Comparison of ENCODE assay signal across 22 cellular contexts in the genomic region with DNA sequence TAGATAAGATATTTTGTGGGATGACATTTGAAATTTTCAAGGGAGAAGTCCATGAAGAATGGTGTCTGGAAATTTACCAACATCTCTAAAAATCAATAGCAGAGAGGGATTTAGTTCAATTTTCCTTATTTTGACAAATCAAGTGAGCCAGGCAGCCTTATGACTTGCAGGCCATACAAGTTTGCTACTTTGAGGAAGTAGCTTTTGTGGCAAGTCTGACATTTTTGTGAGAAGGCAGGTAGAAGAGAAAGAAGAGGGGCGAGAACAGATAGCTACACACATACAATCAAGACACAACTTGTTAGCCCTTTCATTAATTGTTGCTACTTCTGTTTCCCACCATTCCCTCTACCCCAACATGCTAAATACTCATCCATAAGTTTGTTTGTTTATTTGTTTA.
"Had no signal": no experiment of that assay in that cellular context is flagged by ENCODE, and none has a peak within 500 bp of the region (broad histone marks: within the 10 kb centered on the region; RNA-seq: fewer than 3 reads in every experiment).

No MANE protein-coding gene starts in this region.

- FAIRE-seq: small intestine had no signal

- H3K27me3 ChIP-seq: ascending aorta, breast epithelium, colonic mucosa, dorsolateral prefrontal cortex, esophagus squamous epithelium, gastroesophageal sphincter, stomach, suprapubic skin, tibial nerve had no signal

- H3K4me3 ChIP-seq: ascending aorta, breast epithelium, colonic mucosa, dorsolateral prefrontal cortex, esophagus squamous epithelium, gastroesophageal sphincter, stomach, suprapubic skin, tibial nerve had no signal

- DNase-seq: activated CD4-positive, alpha-beta T cell treated with anti-CD3 and anti-CD28 coated beads, Interleukin-2, amount 10 ng/mL, durations not matched to agents 7 days and 5 days; activated CD4-positive, CD25-positive, alpha-beta regulatory T cell treated with anti-CD3 and anti-CD28 coated beads, Interleukin-2, amount 50 U/mL, for 72 hours; activated CD8-positive, alpha-beta T cell treated with anti-CD3 and anti-CD28 coated beads, Interleukin-2, amount 10 ng/mL, durations not matched to agents 7 days and 5 days; activated gamma-delta T cell treated with Interleukin-2 at 50 U/mL for 16 hours; colonic mucosa; dorsolateral prefrontal cortex; esophagus squamous epithelium; head of caudate nucleus; islet precursor cell; left cardiac atrium; mesenchymal stem cell; posterior cingulate gyrus; small intestine; stimulated activated CD4-positive, alpha-beta T cell treated with anti-CD3 and anti-CD28 coated beads, Interleukin-15, amount 100 ng/mL, for 24 hours; stomach; T-helper 17 cell; WERI-Rb-1 had no signal

- H3K4me1 ChIP-seq: breast epithelium, colonic mucosa had no signal

- H3K36me3 ChIP-seq: ascending aorta, breast epithelium, colonic mucosa, esophagus squamous epithelium, gastroesophageal sphincter, stomach, suprapubic skin, WERI-Rb-1 had no signal

- H3K9me3 ChIP-seq: ascending aorta, breast epithelium, colonic mucosa, esophagus squamous epithelium, gastroesophageal sphincter, stomach, suprapubic skin had no signal

- H3K27ac ChIP-seq: ascending aorta, breast epithelium, colonic mucosa, dorsolateral prefrontal cortex, esophagus squamous epithelium, gastroesophageal sphincter, stomach, suprapubic skin, tibial nerve, WERI-Rb-1 had no signal
